In genomic region chr10:33233635-33234034, GRCh38 we compare ENCODE assay signal across 1 cellular context.
TF ChIP-seq lines count a peak whose summit lies in the region.

No MANE protein-coding gene starts in this region.

TF ChIP-seq in endothelial cell of umbilical vein, 7 proteins besides CTCF, POLR2A, EP300 and RAD21 (continued from another document):
- no peak for TF ChIP-seq EZH2 (IDR thresholded peaks at IDR 0.05; ENCODE audit: borderline replicate concordance, low read depth, low read length, severe bottlenecking)
